In genomic region chr5:16935271-16936149, GRCh38 we compare ENCODE assay signal across 1 cellular context.
TF ChIP-seq lines count a peak whose summit lies in the region.

No MANE protein-coding gene starts in this region.

TF ChIP-seq in HEK293, 187 proteins besides CTCF, POLR2A, EP300 and RAD21 (continued from another document and continues in another):
- TF ChIP-seq ZBTB8A (tag by site-specific recombination; IDR thresholded peaks at IDR 0.05) = peak; percentile 83
- TF ChIP-seq ZIC2 (tag by site-specific recombination; IDR thresholded peaks at IDR 0.05) = peak; percentile 96
- TF ChIP-seq ZNF747 (tag by site-specific recombination; IDR thresholded peaks at IDR 0.05) = no peak
- peak; percentile 71 for TF ChIP-seq ZEB2 (tag by site-specific recombination; IDR thresholded peaks at IDR 0.05)
- no peak for TF ChIP-seq ZNF324 (tag by site-specific recombination; IDR thresholded peaks at IDR 0.05)
- no peak for TF ChIP-seq ZNF624 (tag by site-specific recombination; IDR thresholded peaks at IDR 0.05)
- TF ChIP-seq IKZF3 (tag by site-specific recombination; IDR thresholded peaks at IDR 0.05) = peak; percentile 60
- TF ChIP-seq SP2 (tag by site-specific recombination; IDR thresholded peaks at IDR 0.05) = peak; percentile 35
- TF ChIP-seq ZFHX2 (tag by site-specific recombination; conservative IDR thresholded peaks at IDR 0.05) = peak; percentile 89
- no peak for TF ChIP-seq ZNF394 (tag by site-specific recombination; IDR thresholded peaks at IDR 0.05; ENCODE audit: borderline replicate concordance)
- TF ChIP-seq ZBTB10 (tag by site-specific recombination; IDR thresholded peaks at IDR 0.05) = peak; percentile 61; the same call in 1 of the 2 replicates
- TF ChIP-seq ZNF76 (tag by site-specific recombination; IDR thresholded peaks at IDR 0.05; ENCODE audit: borderline replicate concordance, low read depth) = peak; percentile 23; the same call in 1 of the 2 replicates
- TF ChIP-seq KLF7 (tag by site-specific recombination; IDR thresholded peaks at IDR 0.05; ENCODE audit: borderline replicate concordance) = peak; percentile 33; the same call in 1 of the 2 replicates
- 0 out of 2 replicates have a peak, but pooled peaks have one; percentile 11 for TF ChIP-seq KLF10 (tag by site-specific recombination; IDR thresholded peaks at IDR 0.05)
- TF ChIP-seq GLIS1 (tag by site-specific recombination; IDR thresholded peaks at IDR 0.05) = peak; percentile 63
- no peak for TF ChIP-seq GLI2 (tag by site-specific recombination; IDR thresholded peaks at IDR 0.05; ENCODE audit: borderline replicate concordance, low read depth)
- TF ChIP-seq PRDM10 (tag by site-specific recombination; IDR thresholded peaks at IDR 0.05) = peak; percentile 77
- TF ChIP-seq ZNF561 (tag by site-specific recombination; IDR thresholded peaks at IDR 0.05; ENCODE audit: borderline replicate concordance) = peak; percentile 45; the same call in 1 of the 2 replicates
- TF ChIP-seq YY1 (tag by site-specific recombination; IDR thresholded peaks at IDR 0.05) = no peak
- no peak for TF ChIP-seq ZNF24 (tag by site-specific recombination; IDR thresholded peaks at IDR 0.05)
- TF ChIP-seq PRDM2 (tag by site-specific recombination; IDR thresholded peaks at IDR 0.05; ENCODE audit: borderline replicate concordance) = peak; percentile 71; the same call in 1 of the 2 replicates
- peak; percentile 19 for TF ChIP-seq KLF8 (tag by site-specific recombination; IDR thresholded peaks at IDR 0.05)
- peak; percentile 68 for TF ChIP-seq KLF17 (tag by site-specific recombination; IDR thresholded peaks at IDR 0.05)
- TF ChIP-seq ZNF140 (tag by site-specific recombination; IDR thresholded peaks at IDR 0.05) = no peak
- TF ChIP-seq REST (tag by site-specific recombination; IDR thresholded peaks at IDR 0.05) = peak; percentile 43; the same call in 1 of the 2 replicates
- TF ChIP-seq EGR2 (tag by site-specific recombination; IDR thresholded peaks at IDR 0.05; ENCODE audit: low read depth) = peak; percentile 62; the same call in 1 of the 2 replicates
- peak; percentile 42; the same call in 1 of the 2 replicates for TF ChIP-seq ZNF184 (tag by site-specific recombination; IDR thresholded peaks at IDR 0.05)
- TF ChIP-seq ZNF837 (tag by site-specific recombination; IDR thresholded peaks at IDR 0.05) = 0 out of 2 replicates have a peak, but pooled peaks have one; percentile 11
- TF ChIP-seq ZNF18 (tag by site-specific recombination; IDR thresholded peaks at IDR 0.05) = no peak
- TF ChIP-seq ZNF19 (tag by site-specific recombination; IDR thresholded peaks at IDR 0.05; ENCODE audit: low read depth) = no peak
- no peak for TF ChIP-seq ZBTB7A (tag by site-specific recombination; IDR thresholded peaks at IDR 0.05; ENCODE audit: low read depth)
- TF ChIP-seq ZBTB17 (tag by site-specific recombination; IDR thresholded peaks at IDR 0.05) = 0 out of 2 replicates have a peak, but pooled peaks have one; percentile 29
- peak; percentile 57; the same call in 1 of the 2 replicates for TF ChIP-seq ZNF366 (tag by site-specific recombination; conservative IDR thresholded peaks at IDR 0.05)
- 0 out of 2 replicates have a peak, but pooled peaks have one; percentile 43 for TF ChIP-seq ZNF843 (tag by site-specific recombination; IDR thresholded peaks at IDR 0.05)
- TF ChIP-seq ZNF10 (tag by site-specific recombination; IDR thresholded peaks at IDR 0.05) = no peak
- TF ChIP-seq ZBTB44 (tag by site-specific recombination; IDR thresholded peaks at IDR 0.05) = 0 out of 2 replicates have a peak, but pooled peaks have one; percentile 6
- TF ChIP-seq ZNF600 (tag by site-specific recombination; IDR thresholded peaks at IDR 0.05) = peak; percentile 89
